In the genomic region with DNA sequence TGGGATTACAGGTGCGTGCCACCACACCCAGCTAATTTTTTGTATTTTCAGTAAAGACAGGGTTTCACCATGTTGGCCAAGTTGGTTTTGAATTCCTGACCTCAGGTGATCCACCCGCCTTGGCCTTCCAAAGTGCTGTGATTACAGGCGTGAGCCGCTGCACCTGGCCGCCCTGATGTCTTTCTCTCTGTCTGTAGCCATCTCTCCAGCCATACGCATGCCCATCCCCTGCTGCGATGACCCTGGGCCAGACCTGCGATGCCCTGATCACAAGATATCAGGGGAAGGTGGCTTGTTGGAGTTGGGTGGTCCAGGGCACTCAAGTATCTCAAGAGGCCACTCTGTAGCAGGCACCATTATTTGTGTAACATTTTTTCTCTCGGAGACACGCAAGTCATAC, we compare ENCODE assay signal across 21 cellular contexts.
"Had no signal": no experiment of that assay in that cellular context is flagged by ENCODE, and none has a peak within 500 bp of the region (broad histone marks: within the 10 kb centered on the region; RNA-seq: fewer than 3 reads in every experiment).

No MANE protein-coding gene starts in this region.

- H3K9me3 Mint-ChIP-seq: endodermal cell; natural killer cell treated with Interleukin-12 subunit alpha and Interleukin-12 subunit beta and Interleukin-15 and Interleukin-18, amount 100 ng/mL, for 72 hours; stimulated activated naive CD8-positive, alpha-beta T cell treated with anti-CD3 and anti-CD28 coated beads, Interleukin-15, amount 100 ng/mL, for 72 hours had no signal

- H2AFZ ChIP-seq: hepatocyte, parathyroid adenoma had no signal

- H3K27me3 ChIP-seq: hepatocyte, testis, transverse colon had no signal

- H3K79me2 ChIP-seq: hepatocyte, parathyroid adenoma had no signal

- H3K4me1 ChIP-seq: left ventricle myocardium inferior, lower lobe of right lung, parathyroid adenoma, testis, transverse colon had no signal

- H3K36me3 Mint-ChIP-seq: memory B cell; natural killer cell treated with Interleukin-12 subunit alpha and Interleukin-12 subunit beta and Interleukin-15 and Interleukin-18, amount 100 ng/mL, for 72 hours; stimulated activated naive B cell treated with anti-CD40 and anti-IgM and Interleukin-4, amounts not matched to agents 10 μg/mL and 1 μg/mL and 100 μg/mL, for 72 hours had no signal

- H3K4me2 ChIP-seq: hepatocyte had no signal

- ATAC-seq: left cardiac atrium; lower lobe of right lung; natural killer cell treated with Interleukin-12 subunit alpha and Interleukin-12 subunit beta and Interleukin-15 and Interleukin-18, amount 100 ng/mL, for 72 hours; sciatic nerve; stimulated activated naive B cell treated with anti-CD40 and anti-IgM and Interleukin-4, amounts not matched to agents 10 μg/mL and 1 μg/mL and 100 μg/mL, for 72 hours had no signal

- H3K27me3 Mint-ChIP-seq: stimulated activated naive CD8-positive, alpha-beta T cell treated with anti-CD3 and anti-CD28 coated beads, Interleukin-15, amount 100 ng/mL, for 72 hours had no signal

- H3K36me3 ChIP-seq: left ventricle myocardium inferior, lower lobe of right lung, transverse colon had no signal

- H3K9ac ChIP-seq: parathyroid adenoma had no signal

- H3K4me1 Mint-ChIP-seq: endodermal cell; memory B cell; stimulated activated naive B cell treated with anti-CD40 and anti-IgM and Interleukin-4, amounts not matched to agents 10 μg/mL and 1 μg/mL and 100 μg/mL, for 72 hours had no signal

- H3K9me3 ChIP-seq: left ventricle myocardium inferior, lower lobe of right lung, testis, transverse colon had no signal

- H3K27ac ChIP-seq: coronary artery, hepatocyte, left ventricle myocardium inferior, lower lobe of right lung, parathyroid adenoma, skin epidermis, testis, transverse colon had no signal

- H3K4me3 Mint-ChIP-seq: endodermal cell; memory B cell; natural killer cell treated with Interleukin-12 subunit alpha and Interleukin-12 subunit beta and Interleukin-15 and Interleukin-18, amount 100 ng/mL, for 72 hours; stimulated activated naive B cell treated with anti-CD40 and anti-IgM and Interleukin-4, amounts not matched to agents 10 μg/mL and 1 μg/mL and 100 μg/mL, for 72 hours; stimulated activated naive CD8-positive, alpha-beta T cell treated with anti-CD3 and anti-CD28 coated beads, Interleukin-15, amount 100 ng/mL, for 72 hours had no signal

- H3K27ac Mint-ChIP-seq: endodermal cell; memory B cell; stimulated activated naive B cell treated with anti-CD40 and anti-IgM and Interleukin-4, amounts not matched to agents 10 μg/mL and 1 μg/mL and 100 μg/mL, for 72 hours; stimulated activated naive CD8-positive, alpha-beta T cell treated with anti-CD3 and anti-CD28 coated beads, Interleukin-15, amount 100 ng/mL, for 72 hours had no signal

- DNase-seq: effector CD4-positive, alpha-beta T cell; endodermal cell; foreskin melanocyte; kidney; left cardiac atrium; left ventricle myocardium inferior; lower lobe of right lung; midbrain; stimulated activated CD4-positive, alpha-beta T cell treated with anti-CD3 and anti-CD28 coated beads, Interleukin-2, amount 100 ng/mL, for 24 hours; stimulated activated CD4-positive, alpha-beta T cell treated with anti-CD3 and anti-CD28 coated beads, Interleukin-4, amount 100 ng/mL, for 4 hours; stimulated activated naive B cell treated with anti-CD40 and anti-IgM and Interleukin-4, amounts not matched to agents 10 μg/mL and 1 μg/mL and 100 μg/mL, for 72 hours; stimulated activated naive CD8-positive, alpha-beta T cell treated with anti-CD3 and anti-CD28 coated beads, Interleukin-15, amount 100 ng/mL, for 72 hours; testis; transverse colon had no signal

- H3K4me3 ChIP-seq: coronary artery, hepatocyte, left ventricle myocardium inferior, lower lobe of right lung, skin epidermis, testis, transverse colon had no signal
